Comparison of ENCODE assay signal across 8 cellular contexts in the genomic region with DNA sequence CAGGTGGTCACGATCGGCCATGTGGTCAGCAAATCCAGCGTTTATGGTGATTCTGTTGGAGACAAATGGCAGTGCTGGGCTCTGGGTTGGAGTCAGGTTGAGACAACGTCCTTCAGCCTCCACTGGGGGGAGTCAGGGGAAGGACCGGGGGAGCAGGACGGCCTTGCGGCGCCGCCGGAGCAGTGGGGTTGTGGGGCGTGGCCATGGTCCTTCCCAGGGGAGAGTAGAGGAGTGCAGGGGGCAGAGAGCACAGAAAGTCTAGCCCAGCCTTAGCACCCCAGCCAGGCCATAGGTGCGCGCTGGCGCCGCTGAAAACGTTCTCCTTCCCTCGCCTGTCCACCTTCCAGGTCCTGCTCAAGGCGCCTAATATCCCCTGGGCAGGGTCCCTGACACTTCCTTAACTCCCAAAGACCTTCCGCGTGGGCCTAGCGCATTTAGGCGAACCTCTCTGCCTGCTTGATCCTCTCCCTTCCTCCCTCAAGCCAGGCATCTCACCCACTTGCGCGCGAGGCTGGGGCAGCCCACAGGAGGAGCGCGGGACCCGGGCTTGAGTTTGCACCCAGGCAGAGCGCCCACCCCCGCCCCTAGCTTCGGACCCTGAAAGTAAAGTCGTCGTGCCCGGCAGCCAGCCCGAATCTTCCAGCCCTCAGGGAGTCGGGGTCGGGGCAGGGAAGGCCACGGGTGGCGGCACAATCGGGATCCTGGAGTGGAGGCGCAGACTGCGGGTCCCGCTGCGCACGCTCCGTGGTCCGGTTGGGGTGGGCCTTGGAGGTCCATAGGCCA. TPM values are rescaled to one million over a fixed set of nuclear protein-coding genes. Genes with fewer than 3 reads are reported as not detected.
A peak's percentile ranks its signal among the peaks of the same experiment; 100 is the strongest.
DNase-seq lines count a peak whose midpoint lies in the region; ATAC-seq, FAIRE-seq and TF ChIP-seq lines count a peak whose summit lies in the region.

No MANE protein-coding gene starts in this region.

- ATAC-seq in HG03432 (IDR thresholded peaks at IDR 0.05; ENCODE audit: unreplicated experiment), result no peak

- peak; percentile 100 for DNase-seq in 8988T
- peak; percentile 34 to 77 for DNase-seq in HAP-1 (ENCODE audit: low spot score in 2 of 2)
- DNase-seq in WERI-Rb-1, result peak; percentile 92
- DNase-seq in keratinocyte (ENCODE audit: low read depth, low spot score), result no peak
- no peak for DNase-seq in NCI-H446 treated with DMSO at 0.1 percent for 48 hours (lab: John Stamatoyannopoulos, UW)
- DNase-seq in NCI-H1105 treated with DMSO at 0.1 percent for 48 hours (lab: John Stamatoyannopoulos, UW), result no peak
- DNase-seq in GM20000 (ENCODE audit: low spot score), result no peak

- dilution Hi-C loops in keratinocyte (cut with MboI; ENCODE audit: extremely low pct_ligation_motif_present, low sequenced_read_pairs), result loop anchor here (25.0 kb wide), 1 partner anchor 98 kb away; no protein-coding TSS in a partner anchor

- TF ChIP-seq CTCF in WERI-Rb-1 (IDR thresholded peaks at IDR 0.05; ENCODE audit: low read depth, low read length), result peak; percentile 81
- TF ChIP-seq CTCF in keratinocyte (optimal IDR thresholded peaks at IDR 0.05 in 1 of 3, IDR thresholded peaks at IDR 0.05 in 1 of 3, conservative IDR thresholded peaks at IDR 0.05 in 1 of 3; ENCODE audit: extremely low read depth in 1 of 3, insufficient read depth in 2 of 3, low read length in 3 of 3), result peak in 2 of 3 experiments; percentile 31 to 54
- TF ChIP-seq CTCF in GM20000 (IDR thresholded peaks at IDR 0.05; ENCODE audit: extremely low read depth, missing control alignments), result no peak

- H3K9me3 ChIP-seq in HAP-1 (no peaks in the 10 kb centered on the region), WERI-Rb-1 (ENCODE audit: severe bottlenecking) (no peaks in the 10 kb centered on the region), keratinocyte (ENCODE audit: control insufficient read depth, low read depth, low read length) (peaks cover under 1% of the 10 kb centered on the region)

- no peaks in the 10 kb centered on the region for H4K20me1 ChIP-seq in keratinocyte (ENCODE audit: control insufficient read depth, extremely low read depth, insufficient read depth, low read length)

- H3K4me3 ChIP-seq in HAP-1, result no peak overlapping the region
- H3K4me3 ChIP-seq in WERI-Rb-1 (ENCODE audit: low read depth, low read length), result peak overlapping the region; percentile 3; the same call in 1 of the 2 replicates
- no peak overlapping the region for H3K4me3 ChIP-seq in keratinocyte (ENCODE audit: control insufficient read depth in 2 of 3, extremely low read depth in 1 of 3, insufficient read depth in 2 of 3, low read depth in 1 of 3, low read length in 3 of 3)

- H3K4me1 ChIP-seq in HAP-1, result peaks cover 7% of the 10 kb centered on the region
- H3K4me1 ChIP-seq in keratinocyte (ENCODE audit: control insufficient read depth, extremely low read depth, insufficient read depth, low read length), result peaks cover 4% of the 10 kb centered on the region

- no peak overlapping the region for H3K4me2 ChIP-seq in keratinocyte (ENCODE audit: control insufficient read depth, extremely low read depth, insufficient read depth, low read depth, low read length)

- no peak for FAIRE-seq in keratinocyte (lab: Jason Lieb, UNC)

- H2AFZ ChIP-seq in keratinocyte (ENCODE audit: control insufficient read depth, low read length), result no peak overlapping the region

- peaks cover 32% of the 10 kb centered on the region for H3K27me3 ChIP-seq in HAP-1 (ENCODE audit: low read depth)
- H3K27me3 ChIP-seq in WERI-Rb-1 (ENCODE audit: insufficient read depth, low read depth, severe bottlenecking), result no peaks in the 10 kb centered on the region
- H3K27me3 ChIP-seq in keratinocyte (ENCODE audit: control insufficient read depth, extremely low read depth, insufficient read depth, low read length), result peaks cover 56% of the 10 kb centered on the region

- no peaks in the 10 kb centered on the region for H3K79me2 ChIP-seq in keratinocyte (ENCODE audit: control insufficient read depth, insufficient read depth, low read length)

- H3K36me3 ChIP-seq in HAP-1 (replicated peaks) (no peaks in the 10 kb centered on the region), WERI-Rb-1 (peaks cover 2% of the 10 kb centered on the region; the same call in 1 of the 2 replicates), keratinocyte (ENCODE audit: control insufficient read depth in 2 of 2, extremely low read depth in 1 of 2, insufficient read depth in 2 of 2, low read length in 2 of 2) (no peaks in the 10 kb centered on the region)

- H3K27ac ChIP-seq in WERI-Rb-1 (peak overlapping the region; percentile 40), keratinocyte (ENCODE audit: control insufficient read depth, insufficient read depth, low read length) (no peak overlapping the region)

- no peaks in the 10 kb centered on the region for H3K9me1 ChIP-seq in keratinocyte (ENCODE audit: control insufficient read depth, extremely low read depth, insufficient read depth, low read length)

- in situ Hi-C loops in HAP-1 (cut with MboI; ENCODE audit: low sequenced_read_pairs), result no loop called here

- H3K9ac ChIP-seq in keratinocyte (ENCODE audit: control insufficient read depth, extremely low read depth, insufficient read depth, low read length), result no peak overlapping the region

RNA-seq across cellular contexts. Expression of a gene that starts 3.1 kb away (rescaled TPM):
- polyA plus RNA-seq in keratinocyte, result 0.07 to 0.08 TPM (median 0.07 TPM) in 3 replicates
- 0.72 TPM for polyA plus RNA-seq in keratinocyte (2011; ENCODE audit: low read depth)
- polyA plus RNA-seq in keratinocyte (2011; cell fraction: cytosol; rRNA removed), result 0.02 and 0.09 TPM in 2 replicates
- polyA plus RNA-seq in keratinocyte (2011; cell fraction: nucleus; rRNA removed), result 0.17 and 0.20 TPM in 2 replicates
- polyA plus RNA-seq in keratinocyte (2012; ENCODE audit: low replicate concordance), result 0.21 and 1.8 TPM in 2 replicates
- polyA minus RNA-seq in keratinocyte, result 0.03 to 0.16 TPM (median 0.06 TPM) in 3 replicates
- polyA minus RNA-seq in keratinocyte (2011; cell fraction: cytosol; rRNA and poly(A)+ RNA removed), result 1.3 TPM
- 0.31 and 0.74 TPM in 2 replicates for polyA minus RNA-seq in keratinocyte (2011; cell fraction: nucleus; rRNA and poly(A)+ RNA removed)

RNA-seq across cellular contexts. Expression of a gene that starts 49.8 kb away (rescaled TPM):
- polyA plus RNA-seq in keratinocyte, result 0.02 to 0.40 TPM (median 0.10 TPM) in 3 replicates
- polyA plus RNA-seq in keratinocyte (2011; ENCODE audit: low read depth), result not detected
- 0.04 TPM in 1 of 2 replicates, not detected in the other for polyA plus RNA-seq in keratinocyte (2011; cell fraction: cytosol; rRNA removed)
- 0.06 and 0.12 TPM in 2 replicates for polyA plus RNA-seq in keratinocyte (2011; cell fraction: nucleus; rRNA removed)
- 1.4 TPM in 1 of 2 replicates, not detected in the other for polyA plus RNA-seq in keratinocyte (2012; ENCODE audit: low replicate concordance)
- polyA minus RNA-seq in keratinocyte, result not detected in 3 replicates
- not detected for polyA minus RNA-seq in keratinocyte (2011; cell fraction: cytosol; rRNA and poly(A)+ RNA removed)
- 0.11 TPM in 1 of 2 replicates, not detected in the other for polyA minus RNA-seq in keratinocyte (2011; cell fraction: nucleus; rRNA and poly(A)+ RNA removed)

Comparison
In these comparisons a context has a peak if more than half of its experiments do, and no peak if none do; other contexts are left out.
1. DNase-seq: peak in 8988T (single experiment), HAP-1 (2 of 2) and WERI-Rb-1 (single experiment); none in keratinocyte (single experiment), NCI-H446 treated with DMSO at 0.1 percent for 48 hours (single experiment), NCI-H1105 treated with DMSO at 0.1 percent for 48 hours (single experiment) and GM20000 (single experiment).